Comparison of ENCODE assay signal across 21 cellular contexts in the genomic region with DNA sequence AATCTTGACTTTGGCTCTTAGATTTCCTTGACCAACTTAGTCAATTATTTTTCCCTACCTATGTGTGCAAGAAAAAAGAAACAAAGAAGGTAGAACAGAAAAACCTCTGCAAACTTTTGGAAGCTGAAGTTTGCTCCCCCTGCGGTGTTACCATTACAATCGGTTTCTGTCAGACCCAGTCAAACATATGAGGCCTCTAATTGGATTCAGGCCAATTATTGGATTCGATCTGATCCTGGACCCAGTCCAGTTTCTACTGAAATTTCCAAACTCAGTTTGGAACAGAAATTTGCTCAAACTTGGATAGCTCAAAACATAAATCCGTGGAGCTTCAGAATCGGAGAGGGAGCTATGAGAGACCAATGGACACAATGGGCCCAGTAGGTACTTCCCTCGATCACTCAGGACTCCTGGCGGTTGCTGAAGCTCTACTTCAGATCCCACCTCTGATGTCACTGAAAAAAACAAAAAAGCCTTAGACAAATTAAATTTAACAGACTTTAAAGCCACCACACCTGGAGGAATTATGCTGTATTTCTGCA.
A peak's percentile ranks its signal among the peaks of the same experiment; 100 is the strongest.
DNase-seq lines count a peak whose midpoint lies in the region; ATAC-seq, FAIRE-seq and TF ChIP-seq lines count a peak whose summit lies in the region.
"Had no signal": no experiment of that assay in that cellular context is flagged by ENCODE, and none has a peak within 500 bp of the region (broad histone marks: within the 10 kb centered on the region; RNA-seq: fewer than 3 reads in every experiment).

No MANE protein-coding gene starts in this region.

- H2BK15ac ChIP-seq in H1 (ENCODE audit: low read length) (no peak overlapping the region), mesendoderm (replicated peaks; ENCODE audit: low read depth) (no peak overlapping the region)

- DNase-seq in NCI-H82 (lab: John Stamatoyannopoulos, UW): peak; percentile 17
- DNase-seq in NCI-H82 treated with DMSO at 0.1 percent for 48 hours (lab: John Stamatoyannopoulos, UW; ENCODE audit: unreplicated experiment): no peak
- DNase-seq in H1 (ENCODE audit: low read depth in 1 of 2, low spot score in 2 of 2): no peak
- DNase-seq in mesendoderm: no peak
- DNase-seq: AML-193; Caco-2; CD4-positive, alpha-beta T cell; GM23248; H7; HFFc6 had no signal

- no peak overlapping the region for H4K91ac ChIP-seq in H1 (replicated peaks; ENCODE audit: insufficient read length, low read length)

- H3K14ac ChIP-seq in H1 (ENCODE audit: insufficient read length): no peak overlapping the region

- TF ChIP-seq CTCF in H1 (IDR thresholded peaks at IDR 0.05; ENCODE audit: control extremely low read depth in 1 of 3, insufficient read depth in 1 of 3, low read depth in 1 of 3, low read length in 3 of 3): no peak

- H4K8ac ChIP-seq in H1 (ENCODE audit: extremely low read depth, insufficient read depth, low read length) (no peak overlapping the region), mesendoderm (ENCODE audit: low read depth, low read length) (no peak overlapping the region)

- H3K27ac ChIP-seq in HUES6 (ENCODE audit: low read depth, low read length) (peak overlapping the region; percentile 1; the same call in 1 of the 2 replicates), H1 (ENCODE audit: low read depth, low read length) (no peak overlapping the region), mesendoderm (ENCODE audit: low read depth, low read length) (no peak overlapping the region)
- H3K27ac ChIP-seq: 22Rv1, A549, C4-2B, GM23248, HL-60 had no signal

- H3K27me3 ChIP-seq in HUES6 (ENCODE audit: control insufficient read depth, insufficient read depth, low read length) (no peaks in the 10 kb centered on the region), H1 (replicated peaks in 1 of 4; ENCODE audit: control insufficient read depth in 3 of 4, extremely low read depth in 1 of 4, insufficient read depth in 3 of 4, low read length in 3 of 4) (no peaks in the 10 kb centered on the region), mesendoderm (ENCODE audit: insufficient read depth, low read length, poor library complexity) (no peaks in the 10 kb centered on the region)

- H3K18ac ChIP-seq in H1 (ENCODE audit: extremely low read depth, low read length) (no peak overlapping the region; the same call in 1 of the 2 replicates), mesendoderm (ENCODE audit: low read length) (peak overlapping the region; percentile 39)

- H3K4me2 ChIP-seq in H1 (ENCODE audit: insufficient read depth in 1 of 2, low read depth in 2 of 2, low read length in 2 of 2): no peak overlapping the region
- no peak overlapping the region for H3K4me2 ChIP-seq in mesendoderm (ENCODE audit: low read length)
- H3K4me2 ChIP-seq: A549 had no signal

- H3K23ac ChIP-seq in H1 (ENCODE audit: insufficient read length) (no peak overlapping the region), mesendoderm (ENCODE audit: low read length) (no peak overlapping the region)

- no peak for ATAC-seq in HG03432 (IDR thresholded peaks at IDR 0.05; ENCODE audit: unreplicated experiment)
- no peak for ATAC-seq in HG02763 (IDR thresholded peaks at IDR 0.05; ENCODE audit: unreplicated experiment)
- no peak for ATAC-seq in HG03469 (IDR thresholded peaks at IDR 0.05; ENCODE audit: unreplicated experiment)
- ATAC-seq: A549, HCT116 had no signal

- no peak overlapping the region for H4K5ac ChIP-seq in H1 (ENCODE audit: insufficient read length, low read depth, low read length)
- no peak overlapping the region for H4K5ac ChIP-seq in mesendoderm (ENCODE audit: low read length)

- H3K9ac ChIP-seq in HUES6 (ENCODE audit: low read length) (no peak overlapping the region), H1 (replicated peaks in 1 of 4; ENCODE audit: extremely low read depth in 1 of 4, low read depth in 3 of 4, low read length in 3 of 4) (no peak overlapping the region), mesendoderm (ENCODE audit: low read length) (no peak overlapping the region)
- H3K9ac ChIP-seq: GM23248 had no signal

- POLR2A ChIA-PET in H1 (lab: Charles Lee; ENCODE audit: partially characterized antibody): no interaction called here

- no peak overlapping the region for H3K56ac ChIP-seq in H1 (replicated peaks; ENCODE audit: insufficient read length, low read depth, low read length)
- no peak overlapping the region for H3K56ac ChIP-seq in mesendoderm (ENCODE audit: low read length)

- H2BK5ac ChIP-seq in H1 (ENCODE audit: low read depth, low read length): peak overlapping the region; percentile 36; the same call in 1 of the 2 replicates
- H2BK5ac ChIP-seq in mesendoderm (ENCODE audit: low read length): no peak overlapping the region

- H2AK5ac ChIP-seq in H1 (ENCODE audit: low read depth, low read length) (no peak overlapping the region), mesendoderm (ENCODE audit: low read length) (no peak overlapping the region)

- no peak overlapping the region; the same call in 1 of the 2 replicates for H2AFZ ChIP-seq in H1 (ENCODE audit: low read length)
- H2AFZ ChIP-seq: GM23248 had no signal

- 94% methylated on average over 7 of the region's 7 CpGs; no CpG with 5 or more reads in 1 of the 2 experiments for WGBS in H1 (ENCODE audit: extremely low coverage in 1 of 2, insufficient coverage in 1 of 2, insufficient read length in 1 of 2, insufficient replicate concordance in 2 of 2, low coverage in 1 of 2, low lambda C conversion rate in 2 of 2, missing lambda C conversion rate in 1 of 2), 2 experiments
- no CpG with 5 or more reads among the region's 7 CpGs for WGBS in mesendoderm (ENCODE audit: extremely low coverage, insufficient coverage, low lambda C conversion rate)

- H3K4me1 ChIP-seq in HUES6 (ENCODE audit: control insufficient read depth, insufficient read depth, low read length) (peaks cover 30% of the 10 kb centered on the region), H1 (replicated peaks in 1 of 4; ENCODE audit: control insufficient read depth in 3 of 4, insufficient read depth in 4 of 4, low read length in 3 of 4) (peaks cover 0 to 8% (median 0%) of the 10 kb centered on the region in 4 experiments; a peak in 1 of 7 replicates), mesendoderm (ENCODE audit: control insufficient read depth, low read depth, low read length) (no peaks in the 10 kb centered on the region)
- H3K4me1 ChIP-seq: A549, Caco-2 had no signal

- no peaks in the 10 kb centered on the region for H3K9me3 ChIP-seq in HUES6 (ENCODE audit: control insufficient read depth, insufficient read depth, low read depth, low read length)
- no peaks in the 10 kb centered on the region for H3K9me3 ChIP-seq in H1 (ENCODE audit: insufficient read depth in 2 of 2, low read depth in 1 of 2, low read length in 1 of 2)
- H3K9me3 ChIP-seq: A549, Caco-2 had no signal

- FAIRE-seq in H1 (lab: Jason Lieb, UNC): no peak
- FAIRE-seq: A549, G401.6, GM12891 had no signal

- H3K79me2 ChIP-seq in H1 (ENCODE audit: control insufficient read depth in 1 of 2, insufficient read depth in 2 of 2, low read length in 2 of 2) (no peaks in the 10 kb centered on the region), mesendoderm (ENCODE audit: control insufficient read depth, insufficient read depth, low read length) (no peaks in the 10 kb centered on the region)

- TF ChIP-seq EP300 in H1 (IDR thresholded peaks at IDR 0.05; ENCODE audit: borderline replicate concordance in 1 of 2, low read depth in 2 of 2, low read length in 2 of 2): no peak

- H3K4ac ChIP-seq in H1 (replicated peaks; ENCODE audit: insufficient read length, low read depth, low read length): no peak overlapping the region
- H3K4ac ChIP-seq in mesendoderm (ENCODE audit: low read depth, low read length): no peak overlapping the region

- peak overlapping the region; percentile 53 for H2BK120ac ChIP-seq in H1 (replicated peaks; ENCODE audit: low read depth, low read length)
- H2BK120ac ChIP-seq in mesendoderm (ENCODE audit: low read depth, low read length): no peak overlapping the region

- no peak for TF ChIP-seq RAD21 in H1 (IDR thresholded peaks at IDR 0.05 in 1 of 2, conservative IDR thresholded peaks at IDR 0.05 in 1 of 2; ENCODE audit: low read depth in 2 of 2, low read length in 2 of 2)

- CTCF ChIA-PET in H1 (lab: Charles Lee; ENCODE audit: partially characterized antibody): interaction anchor here (0.8 to 1.7 kb wide), 2 partner anchors 15 to 118 kb away, joined by 3 to 5 read pairs; no protein-coding TSS in a partner anchor

- no peak for TF ChIP-seq POLR2A in H1 (IDR thresholded peaks at IDR 0.05; ENCODE audit: control extremely low read depth in 1 of 2, low read depth in 2 of 2, low read length in 2 of 2)

- H4K20me1 ChIP-seq in H1 (replicated peaks in 1 of 2; ENCODE audit: control insufficient read depth in 1 of 2, insufficient read depth in 2 of 2, low read length in 2 of 2): no peaks in the 10 kb centered on the region

- H3K23me2 ChIP-seq in H1 (ENCODE audit: low read depth, low read length): no peaks in the 10 kb centered on the region

- H2BK12ac ChIP-seq in H1 (ENCODE audit: low read depth, low read length): no peak overlapping the region

- no peaks in the 10 kb centered on the region for H3K36me3 ChIP-seq in HUES6 (ENCODE audit: control insufficient read depth, insufficient read depth, low read length)
- H3K36me3 ChIP-seq in H1 (ENCODE audit: control insufficient read depth in 2 of 4, insufficient read depth in 4 of 4, low read length in 3 of 4): no peaks in the 10 kb centered on the region
- no peaks in the 10 kb centered on the region for H3K36me3 ChIP-seq in mesendoderm (ENCODE audit: control insufficient read depth, insufficient read depth, low read length)

- H3K79me1 ChIP-seq in H1 (ENCODE audit: low read depth, low read length) (no peaks in the 10 kb centered on the region), mesendoderm (ENCODE audit: low read length) (no peaks in the 10 kb centered on the region)

- H3K4me3 ChIP-seq in HUES6 (ENCODE audit: low read depth, low read length) (no peak overlapping the region), H1 (ENCODE audit: extremely low read depth in 1 of 4, insufficient read depth in 2 of 4, low read depth in 3 of 4, low read length in 4 of 4) (no peak overlapping the region), mesendoderm (ENCODE audit: low read length) (no peak overlapping the region)
- H3K4me3 ChIP-seq: A549, GM23248 had no signal

- H2BK20ac ChIP-seq in H1 (ENCODE audit: low read length): peak overlapping the region; percentile 23; the same call in 1 of the 2 replicates

TF ChIP-seq in H1, 55 proteins besides CTCF, POLR2A, EP300 and RAD21 (continues in another document):
- no peak for TF ChIP-seq TEAD4 (IDR thresholded peaks at IDR 0.05; ENCODE audit: low read depth, low read length)
- no peak for TF ChIP-seq NANOG (IDR thresholded peaks at IDR 0.05; ENCODE audit: insufficient read depth, low read depth, low read length, poor library complexity, severe bottlenecking)
- no peak for TF ChIP-seq YY1 (IDR thresholded peaks at IDR 0.05; ENCODE audit: low read depth, low read length)
- no peak for TF ChIP-seq TCF12 (IDR thresholded peaks at IDR 0.05; ENCODE audit: low read depth, low read length)
- TF ChIP-seq, protein P1, sequence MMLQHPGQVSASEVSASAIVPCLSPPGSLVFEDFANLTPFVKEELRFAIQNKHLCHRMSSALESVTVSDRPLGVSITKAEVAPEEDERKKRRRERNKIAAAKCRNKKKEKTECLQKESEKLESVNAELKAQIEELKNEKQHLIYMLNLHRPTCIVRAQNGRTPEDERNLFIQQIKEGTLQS (IDR thresholded peaks at IDR 0.05; ENCODE audit: insufficient read depth, low read depth, low read length): no peak
- TF ChIP-seq CHD2 (IDR thresholded peaks at IDR 0.05; ENCODE audit: low read length): no peak
- TF ChIP-seq PHF8 (conservative IDR thresholded peaks at IDR 0.05; ENCODE audit: low read depth, low read length): no peak
